In genomic region chr4:42148453-42148852, GRCh38 we compare ENCODE assay signal across 18 cellular contexts. TPM values are rescaled to one million over a fixed set of nuclear protein-coding genes. Genes with fewer than 3 reads are reported as not detected.
"Had no signal": no experiment of that assay in that cellular context is flagged by ENCODE, and none has a peak within 500 bp of the region (broad histone marks: within the 10 kb centered on the region; RNA-seq: fewer than 3 reads in every experiment).

No MANE protein-coding gene starts in this region.

- H3K9me3 ChIP-seq: esophagus squamous epithelium, left ventricle myocardium inferior, pancreas had no signal

- ATAC-seq: left cardiac atrium; natural killer cell treated with Interleukin-12 subunit alpha and Interleukin-12 subunit beta and Interleukin-15 and Interleukin-18, amount 100 ng/mL, for 72 hours; pancreas; right cardiac atrium had no signal

- H3K27ac ChIP-seq: esophagus squamous epithelium, left ventricle myocardium inferior, pancreas had no signal

- DNase-seq: dermis blood vessel endothelial cell; esophagus squamous epithelium; foreskin fibroblast; immature natural killer cell; kidney; left cardiac atrium; left ventricle myocardium inferior; mesenchymal stem cell; midbrain; occipital lobe; pancreas; right cardiac atrium; small intestine; stimulated activated CD4-positive, alpha-beta T cell treated with anti-CD3 and anti-CD28 coated beads, Interleukin-2, amount 100 ng/mL, for 48 hours; stimulated activated naive CD4-positive, alpha-beta T cell treated with Interleukin-2 at 50 U/mL for 16 hours; trophoblast cell had no signal

- H3K36me3 ChIP-seq: esophagus squamous epithelium, left ventricle myocardium inferior, pancreas had no signal

- H3K4me3 ChIP-seq: esophagus squamous epithelium, left ventricle myocardium inferior, lung, pancreas had no signal

RNA-seq across cellular contexts. Expression of gene BEND4, which starts 4.0 kb away (rescaled TPM):
- total RNA-seq: left ventricle myocardium inferior had no signal
- polyA plus RNA-seq: pancreas had no signal
